9 cellular contexts compared by ENCODE assay signal in the genomic region with DNA sequence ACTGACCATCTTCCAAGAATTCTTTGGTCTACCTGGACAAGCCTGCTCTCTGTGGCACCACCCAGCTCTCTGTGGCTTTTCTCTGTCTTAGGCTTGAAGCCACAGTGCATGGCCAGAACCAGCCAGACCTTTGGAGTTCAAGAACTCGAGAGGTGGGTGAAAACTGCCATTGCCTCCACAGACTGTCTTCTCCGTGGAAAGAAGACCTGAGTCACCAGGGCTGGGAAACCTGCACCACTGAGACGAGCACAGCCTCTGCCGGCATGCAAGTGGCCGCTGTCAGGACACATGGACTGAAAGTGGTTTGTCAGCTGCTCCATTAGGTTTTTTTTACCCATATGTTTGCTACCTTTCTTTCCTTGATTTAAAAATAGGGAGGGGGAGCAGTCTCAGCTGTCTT.
DNase-seq lines count a peak whose midpoint lies in the region; TF ChIP-seq lines count a peak whose summit lies in the region.
"Had no signal": no experiment of that assay in that cellular context is flagged by ENCODE, and none has a peak within 500 bp of the region (broad histone marks: within the 10 kb centered on the region; RNA-seq: fewer than 3 reads in every experiment).

No MANE protein-coding gene starts in this region.

- H3K9me3 ChIP-seq in liver (ENCODE audit: control insufficient read depth in 4 of 4, low read length in 3 of 4): no peaks in the 10 kb centered on the region
- H3K9me3 ChIP-seq in subcutaneous abdominal adipose tissue (ENCODE audit: control insufficient read depth in 5 of 5, low read length in 5 of 5): no peaks in the 10 kb centered on the region

- H3K4me3 Mint-ChIP-seq in HFFc6: no peak overlapping the region

- H3K27me3 ChIP-seq in liver (ENCODE audit: control insufficient read depth in 4 of 4, insufficient read depth in 4 of 4, low read length in 3 of 4) (no peaks in the 10 kb centered on the region), subcutaneous abdominal adipose tissue (ENCODE audit: control insufficient read depth in 5 of 5, insufficient read depth in 4 of 5, low read length in 5 of 5) (no peaks in the 10 kb centered on the region)

- peaks cover 5% of the 10 kb centered on the region for H3K27me3 Mint-ChIP-seq in HFFc6 (ENCODE audit: insufficient read depth)

- no peaks in the 10 kb centered on the region for H3K36me3 ChIP-seq in liver (ENCODE audit: control insufficient read depth in 4 of 4, insufficient read depth in 3 of 4, low read depth in 1 of 4, low read length in 3 of 4)
- no peaks in the 10 kb centered on the region for H3K36me3 ChIP-seq in subcutaneous abdominal adipose tissue (ENCODE audit: control insufficient read depth in 5 of 5, insufficient read depth in 5 of 5, low read length in 5 of 5)

- H3K36me3 Mint-ChIP-seq in HFFc6 (ENCODE audit: low read depth): no peaks in the 10 kb centered on the region

- peak overlapping the region in 1 of 2 donors; percentile 58 for H3K9ac ChIP-seq in liver (ENCODE audit: low read depth in 1 of 2, low read length in 2 of 2)
- H3K9ac ChIP-seq in subcutaneous abdominal adipose tissue (ENCODE audit: low read length in 5 of 5): peak overlapping the region in 3 of 5 donors; percentile 26 to 49 (median 40)

- H3K4me3 ChIP-seq in liver (ENCODE audit: low read depth in 1 of 3, low read length in 3 of 3) (peak overlapping the region in 1 of 3 donors; percentile 26), subcutaneous abdominal adipose tissue (ENCODE audit: low read depth in 1 of 5, low read length in 5 of 5) (peak overlapping the region in 2 of 5 donors; percentile 47 to 49)

- H3K27ac Mint-ChIP-seq in HFFc6: peak overlapping the region; percentile 24; the same call in 1 of the 2 replicates

- TF ChIP-seq CTCF in HFFc6 (IDR thresholded peaks at IDR 0.05) (no peak), liver (IDR thresholded peaks at IDR 0.05; ENCODE audit: low read depth, low read length, missing input control) (no peak)

- peaks cover 10% of the 10 kb centered on the region for H3K4me1 Mint-ChIP-seq in HFFc6 (ENCODE audit: low read depth)

- TF ChIP-seq RAD21 in liver (IDR thresholded peaks at IDR 0.05): no peak

- DNase-seq in HFFc6: no peak
- no peak for DNase-seq in activated CD4-positive, alpha-beta T cell treated with anti-CD3 and anti-CD28 coated beads, Interleukin-2, amount 50 U/mL, for 48 hours
- DNase-seq in germinal center (ENCODE audit: low spot score): no peak
- no peak for DNase-seq in NK-92 (lab: John Stamatoyannopoulos, UW; ENCODE audit: unreplicated experiment)
- DNase-seq in SW 1271 (lab: John Stamatoyannopoulos, UW): no peak
- DNase-seq: GOT3 had no signal

- H3K27ac ChIP-seq in cingulate gyrus (ENCODE audit: low read depth, low read length) (peak overlapping the region; percentile 90), liver (ENCODE audit: low read depth in 1 of 2, low read length in 2 of 2) (peak overlapping the region; percentile 67 to 97), subcutaneous abdominal adipose tissue (ENCODE audit: low read depth, low read length) (peak overlapping the region; percentile 64)

- H3K4me1 ChIP-seq in liver (ENCODE audit: control insufficient read depth in 4 of 4, insufficient read depth in 4 of 4, low read length in 3 of 4) (peaks cover 7 to 19% (median 9%) of the 10 kb centered on the region in 4 donors), subcutaneous abdominal adipose tissue (ENCODE audit: control insufficient read depth in 5 of 5, insufficient read depth in 5 of 5, low read length in 5 of 5) (peaks cover 9 to 51% (median 45%) of the 10 kb centered on the region in 5 donors)

- no peaks in the 10 kb centered on the region for H3K9me3 Mint-ChIP-seq in HFFc6

- 50% methylated on average over 5 of the region's 5 CpGs for WGBS in liver

TF ChIP-seq in liver, 16 proteins besides CTCF, POLR2A, EP300 and RAD21:
- TF ChIP-seq TAF1 (conservative IDR thresholded peaks at IDR 0.05) (no peak), EGR1 (IDR thresholded peaks at IDR 0.05; ENCODE audit: low read depth in 2 of 2) (no peak), HNF4G (IDR thresholded peaks at IDR 0.05) (no peak), FOXA1 (IDR thresholded peaks at IDR 0.05) (no peak), NR2F2 (IDR thresholded peaks at IDR 0.05) (no peak), FOXA2 (IDR thresholded peaks at IDR 0.05) (no peak), JUND (IDR thresholded peaks at IDR 0.05) (no peak), GABPA (IDR thresholded peaks at IDR 0.05 in 1 of 2, conservative IDR thresholded peaks at IDR 0.05 in 1 of 2) (no peak), HNF4A (conservative IDR thresholded peaks at IDR 0.05) (no peak), SP1 (IDR thresholded peaks at IDR 0.05) (no peak)
